8 cellular contexts compared by ENCODE assay signal in genomic region chr13:40613192-40613818, GRCh38. TPM values are rescaled to one million over a fixed set of nuclear protein-coding genes. Genes with fewer than 3 reads are reported as not detected.
DNase-seq lines count a peak whose midpoint lies in the region; ATAC-seq lines count a peak whose summit lies in the region.

No MANE protein-coding gene starts in this region.

- peak; percentile 70 for DNase-seq in activated CD4-positive, alpha-beta T cell treated with anti-CD3 and anti-CD28 coated beads, Interleukin-2, amount 10 ng/mL, durations not matched to agents 7 days and 5 days
- DNase-seq in germinal center (ENCODE audit: low spot score) (peak; percentile 50), NCI-H128 (lab: John Stamatoyannopoulos, UW; ENCODE audit: unreplicated experiment) (no peak), DMS79 (lab: John Stamatoyannopoulos, UW) (no peak), NCI-H526 (lab: John Stamatoyannopoulos, UW) (no peak)
- DNase-seq in stimulated activated CD8-positive, alpha-beta memory T cell treated with anti-CD3 and anti-CD28 coated beads, Interleukin-12 subunit alpha, Interleukin-12 subunit beta, amount 100 ng/mL, for 4 hours (ENCODE audit: low read depth) = peak; percentile 29

- peak overlapping the region; percentile 75 for H3K4me3 Mint-ChIP-seq in activated CD4-positive, alpha-beta T cell treated with anti-CD3 and anti-CD28 coated beads, Interleukin-2, amount 10 ng/mL, durations not matched to agents 7 days and 5 days

- H3K27ac Mint-ChIP-seq in activated CD4-positive, alpha-beta T cell treated with anti-CD3 and anti-CD28 coated beads, Interleukin-2, amount 10 ng/mL, durations not matched to agents 7 days and 5 days = peak overlapping the region; percentile 97

- POLR2A ChIA-PET in activated CD4-positive, alpha-beta T cell treated with anti-CD3 and anti-CD28 coated beads, Interleukin-2, amount 10 ng/mL, durations not matched to agents 7 days and 5 days (lab: Charles Lee) = interaction anchor here (0.7 to 1.6 kb wide), 3 partner anchors 40 to 51 kb away, joined by 3 to 7 read pairs (median 6); no protein-coding TSS in a partner anchor

- CTCF ChIA-PET in activated CD4-positive, alpha-beta T cell treated with anti-CD3 and anti-CD28 coated beads, Interleukin-2, amount 10 ng/mL, durations not matched to agents 7 days and 5 days (lab: Charles Lee) = interaction anchor here (0.6 to 1.4 kb wide), 6 partner anchors 19 to 1030 kb away, joined by 3 to 6 read pairs (median 3); no protein-coding TSS in a partner anchor

- H3K36me3 Mint-ChIP-seq in activated CD4-positive, alpha-beta T cell treated with anti-CD3 and anti-CD28 coated beads, Interleukin-2, amount 10 ng/mL, durations not matched to agents 7 days and 5 days (ENCODE audit: low read depth) = peaks cover 37% of the 10 kb centered on the region

- H3K9me3 Mint-ChIP-seq in activated CD4-positive, alpha-beta T cell treated with anti-CD3 and anti-CD28 coated beads, Interleukin-2, amount 10 ng/mL, durations not matched to agents 7 days and 5 days = peaks cover 3% of the 10 kb centered on the region

- ATAC-seq in GM19324 (IDR thresholded peaks at IDR 0.05; ENCODE audit: low FRiP score, unreplicated experiment) (peak; percentile 81), HG03064 (IDR thresholded peaks at IDR 0.05; ENCODE audit: low read depth, unreplicated experiment) (peak; percentile 93)

- H3K27me3 Mint-ChIP-seq in activated CD4-positive, alpha-beta T cell treated with anti-CD3 and anti-CD28 coated beads, Interleukin-2, amount 10 ng/mL, durations not matched to agents 7 days and 5 days = no peaks in the 10 kb centered on the region

- peaks cover 88% of the 10 kb centered on the region for H3K4me1 Mint-ChIP-seq in activated CD4-positive, alpha-beta T cell treated with anti-CD3 and anti-CD28 coated beads, Interleukin-2, amount 10 ng/mL, durations not matched to agents 7 days and 5 days

RNA-seq across cellular contexts. Expression of gene FOXO1, which starts 53.1 kb away (rescaled TPM):
- total RNA-seq in activated CD4-positive, alpha-beta T cell treated with anti-CD3 and anti-CD28 coated beads, Interleukin-2, amount 10 ng/mL, durations not matched to agents 7 days and 5 days = 10 to 100 TPM; 40.3 to 46.5 TPM

Comparison
In these comparisons a context has a peak if more than half of its experiments do, and no peak if none do; other contexts are left out.
1. DNase-seq: peak in activated CD4-positive, alpha-beta T cell treated with anti-CD3 and anti-CD28 coated beads, Interleukin-2, amount 10 ng/mL, durations not matched to agents 7 days and 5 days (single experiment), germinal center (single experiment) and stimulated activated CD8-positive, alpha-beta memory T cell treated with anti-CD3 and anti-CD28 coated beads, Interleukin-12 subunit alpha, Interleukin-12 subunit beta, amount 100 ng/mL, for 4 hours (single experiment); none in NCI-H128 (single experiment), DMS79 (single experiment) and NCI-H526 (0 of 2).